Comparison of ENCODE assay signal across 8 cellular contexts in the genomic region with DNA sequence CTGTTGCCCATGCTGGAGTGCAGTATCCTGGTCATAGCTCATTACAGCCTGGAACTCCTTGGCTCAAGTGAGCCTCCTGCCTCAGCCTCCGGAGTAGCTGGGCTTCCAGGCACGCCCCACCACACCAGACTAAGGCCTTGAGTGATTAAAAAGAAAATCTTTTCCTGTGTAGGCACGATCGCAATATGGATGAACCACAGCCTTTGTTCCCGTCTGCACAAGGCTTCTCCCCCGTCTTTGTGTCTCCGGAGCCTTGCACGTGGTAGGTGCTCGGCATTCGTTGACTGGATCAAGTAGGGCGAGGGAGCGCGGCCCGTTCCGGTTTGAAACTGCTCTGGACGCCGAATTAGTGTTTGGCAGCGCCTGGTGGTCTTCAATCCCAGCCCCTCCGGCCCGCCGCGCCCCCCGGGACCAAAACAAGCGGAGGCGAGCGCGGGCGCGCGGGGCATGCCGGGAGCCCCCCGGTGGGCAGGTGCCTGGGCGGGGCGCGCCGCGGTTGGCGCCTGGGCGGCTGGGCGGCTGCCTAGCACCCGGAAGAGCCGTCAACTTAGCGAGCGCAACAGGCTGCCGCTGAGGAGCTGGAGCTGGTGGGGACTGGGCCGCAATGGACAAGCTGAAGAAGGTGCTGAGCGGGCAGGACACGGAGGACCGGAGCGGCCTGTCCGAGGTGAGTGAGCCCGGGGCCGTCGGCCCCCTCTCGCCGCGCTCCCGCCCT. TPM values are rescaled to one million over a fixed set of nuclear protein-coding genes. Genes with fewer than 3 reads are reported as not detected.
DNase-seq lines count a peak whose midpoint lies in the region; ATAC-seq and TF ChIP-seq lines count a peak whose summit lies in the region.

A gene (plus strand): TSS at position 529 of the 715 bp plus-strand sequence. CDS start 76 bp downstream, at position 605.

- intact Hi-C loops in cardiac septum (cut with DNase I) (loop anchor here (2.0 kb wide), 1 partner anchor 47 kb away; a partner anchor contains a TSS), posterior cingulate gyrus (cut with DNase I) (loop anchor here (5.0 kb wide), 1 partner anchor 48 kb away; a partner anchor contains a TSS)

- H3K4me3 ChIP-seq in GM12864 (ENCODE audit: low read depth, low read length) = peak within 1 kb of the TSS; percentile 95

- H3K27ac Mint-ChIP-seq in activated naive CD8-positive, alpha-beta T cell treated with anti-CD3 and anti-CD28 coated beads, Interleukin-2, amount 50 U/mL, for 24 hours = peak within 1 kb of the TSS; percentile 80
- H3K27ac Mint-ChIP-seq in type B pancreatic cell = peak within 1 kb of the TSS; percentile 94

- no peak for TF ChIP-seq CTCF in GM12864 (IDR thresholded peaks at IDR 0.05; ENCODE audit: low read depth, low read length, missing control alignments)
- no peak for TF ChIP-seq CTCF in type B pancreatic cell (conservative IDR thresholded peaks at IDR 0.05)

- peak; percentile 79 for ATAC-seq in HG02588 (IDR thresholded peaks at IDR 0.05; ENCODE audit: unreplicated experiment)
- ATAC-seq in activated naive CD8-positive, alpha-beta T cell treated with anti-CD3 and anti-CD28 coated beads, Interleukin-2, amount 50 U/mL, for 24 hours = peak; percentile 90

- H3K4me3 Mint-ChIP-seq in activated naive CD8-positive, alpha-beta T cell treated with anti-CD3 and anti-CD28 coated beads, Interleukin-2, amount 50 U/mL, for 24 hours = peak within 1 kb of the TSS; percentile 92
- H3K4me3 Mint-ChIP-seq in type B pancreatic cell = peak within 1 kb of the TSS; percentile 98

- peaks cover 5% of the 10 kb centered on the region for H3K27me3 Mint-ChIP-seq in activated naive CD8-positive, alpha-beta T cell treated with anti-CD3 and anti-CD28 coated beads, Interleukin-2, amount 50 U/mL, for 24 hours
- no peaks in the 10 kb centered on the region for H3K27me3 Mint-ChIP-seq in type B pancreatic cell

- no peaks in the 10 kb centered on the region for H3K9me3 Mint-ChIP-seq in activated naive CD8-positive, alpha-beta T cell treated with anti-CD3 and anti-CD28 coated beads, Interleukin-2, amount 50 U/mL, for 24 hours
- H3K9me3 Mint-ChIP-seq in type B pancreatic cell = peaks cover 7% of the 10 kb centered on the region

- peak; percentile 49 for DNase-seq in GM12864 (ENCODE audit: low read depth)
- peak; percentile 87 for DNase-seq in NCI-H1092 treated with DMSO at 0.1 percent for 48 hours (lab: John Stamatoyannopoulos, UW)
- peak; percentile 65 for DNase-seq in T follicular helper cell (ENCODE audit: low read depth)
- peak; percentile 82 for DNase-seq in activated naive CD8-positive, alpha-beta T cell treated with anti-CD3 and anti-CD28 coated beads, Interleukin-2, amount 50 U/mL, for 24 hours
- DNase-seq in cardiac septum (ENCODE audit: low spot score) = peak; percentile 90
- peak; percentile 35 to 95 (median 64) for DNase-seq in posterior cingulate gyrus
- peak; percentile 88 for DNase-seq in type B pancreatic cell (ENCODE audit: extremely low spot score, unreplicated experiment)

- H3K36me3 Mint-ChIP-seq in activated naive CD8-positive, alpha-beta T cell treated with anti-CD3 and anti-CD28 coated beads, Interleukin-2, amount 50 U/mL, for 24 hours (ENCODE audit: low read depth) = peaks cover 26% of the 10 kb centered on the region
- H3K36me3 Mint-ChIP-seq in type B pancreatic cell = peaks cover 7% of the 10 kb centered on the region

- peaks cover 53% of the 10 kb centered on the region for H3K4me1 Mint-ChIP-seq in activated naive CD8-positive, alpha-beta T cell treated with anti-CD3 and anti-CD28 coated beads, Interleukin-2, amount 50 U/mL, for 24 hours
- peaks cover 25% of the 10 kb centered on the region for H3K4me1 Mint-ChIP-seq in type B pancreatic cell (ENCODE audit: unreplicated experiment)

RNA-seq across cellular contexts. Expression of the gene that starts here (rescaled TPM):
- total RNA-seq in cardiac septum (20.4 TPM), type B pancreatic cell (ENCODE audit: low replicate concordance) (52.1 and 63.7 TPM in 2 replicates)

Comparison
In these comparisons a context has a peak if more than half of its experiments do, and no peak if none do; other contexts are left out.
1. Peak in every context shown above with its lines: DNase-seq, ATAC-seq and H3K4me3 ChIP-seq.